In genomic region chr11:64288353-64288750, GRCh38 we compare ENCODE assay signal across 33 cellular contexts. TPM values are rescaled to one million over a fixed set of nuclear protein-coding genes. Genes with fewer than 3 reads are reported as not detected.
"Had no signal": no experiment of that assay in that cellular context is flagged by ENCODE, and none has a peak within 500 bp of the region (broad histone marks: within the 10 kb centered on the region; RNA-seq: fewer than 3 reads in every experiment).

No MANE protein-coding gene starts in this region.

- H3K4me1 ChIP-seq: SJCRH30 had no signal

- H3K27ac Mint-ChIP-seq: activated B cell treated with CpG ODN at 0.5 μM for 24 hours; activated CD4-positive, alpha-beta memory T cell treated with anti-CD3 and anti-CD28 coated beads for 36 hours; activated naive CD4-positive, alpha-beta T cell treated with anti-CD3 and anti-CD28 coated beads for 36 hours; activated naive CD4-positive, alpha-beta T cell treated with anti-CD3 and anti-CD28 coated beads, Interleukin-2, amount 50 U/mL, for 72 hours; activated T-helper 1 cell treated with anti-CD3 and anti-CD28 coated beads, Interleukin-12 subunit alpha, Interleukin-12 subunit beta, Interleukin-2, Interleukin-4 antibody, amounts not matched to agents 30 ng/mL and 10 ng/mL and 1 ng/mL, durations not matched to agents 14 hours and 24 hours and 36 hours; T-helper 2 cell treated with Interferon-gamma antibody and Interleukin-4, amounts not matched to agents 5 μg/mL and 100 μg/mL, for 36 hours had no signal

- DNase-seq: activated B cell treated with CpG ODN at 0.5 μM for 24 hours; activated CD4-positive, alpha-beta memory T cell treated with anti-CD3 and anti-CD28 coated beads for 36 hours; activated CD4-positive, alpha-beta T cell treated with anti-CD3 and anti-CD28 coated beads for 4 hours; activated CD4-positive, alpha-beta T cell treated with anti-CD3 and anti-CD28 coated beads, Interleukin-2, amount 50 U/mL, for 1 hour; activated CD4-positive, CD25-positive, alpha-beta regulatory T cell treated with anti-CD3 and anti-CD28 coated beads, Interleukin-2, amount 50 U/mL, for 72 hours; activated CD8-positive, alpha-beta memory T cell treated with anti-CD3 and anti-CD28 coated beads, Interleukin-2, amount 50 U/mL, for 4 hours; activated gamma-delta T cell treated with Interleukin-2 at 50 U/mL for 16 hours; activated naive CD4-positive, alpha-beta T cell treated with anti-CD3 and anti-CD28 coated beads for 36 hours; activated T-cell treated with anti-CD3 and anti-CD28 coated beads for 4 hours; activated T-cell treated with anti-CD3 and anti-CD28 coated beads, Interleukin-2, amount 50 U/mL, for 4 hours; body of pancreas; cerebellar nuclear complex; NCI-H1048; NCI-H1105 treated with DMSO at 0.1 percent for 48 hours; NCI-H1436 treated with DMSO at 0.1 percent for 48 hours; NCI-H1694 treated with DMSO at 0.1 percent for 48 hours; NCI-H2029; NCI-H510A; NCI-H526; NCI-H748 treated with DMSO at 0.1 percent for 48 hours; OCI-M1; SHP77; SJCRH30 had no signal

- H3K4me3 ChIP-seq: adrenal gland, body of pancreas, breast epithelium, SJCRH30, SK-N-MC had no signal

- H3K9me3 ChIP-seq: adrenal gland, body of pancreas, breast epithelium, SJCRH30 had no signal

- H3K36me3 ChIP-seq: adrenal gland, breast epithelium, SJCRH30 had no signal

- H3K9me3 Mint-ChIP-seq: activated B cell treated with CpG ODN at 0.5 μM for 24 hours; activated CD4-positive, alpha-beta memory T cell treated with anti-CD3 and anti-CD28 coated beads for 36 hours; activated naive CD4-positive, alpha-beta T cell treated with anti-CD3 and anti-CD28 coated beads for 36 hours; activated naive CD4-positive, alpha-beta T cell treated with anti-CD3 and anti-CD28 coated beads, Interleukin-2, amount 50 U/mL, for 72 hours; activated T-cell treated with anti-CD3 and anti-CD28 coated beads, Interleukin-2, amount 50 U/mL, for 4 hours; activated T-helper 1 cell treated with anti-CD3 and anti-CD28 coated beads, Interleukin-12 subunit alpha, Interleukin-12 subunit beta, Interleukin-2, Interleukin-4 antibody, amounts not matched to agents 30 ng/mL and 10 ng/mL and 1 ng/mL, durations not matched to agents 14 hours and 24 hours and 36 hours; T-helper 2 cell treated with Interferon-gamma antibody and Interleukin-4, amounts not matched to agents 5 μg/mL and 100 μg/mL, for 36 hours had no signal

- ATAC-seq: activated naive CD4-positive, alpha-beta T cell treated with anti-CD3 and anti-CD28 coated beads, Interleukin-2, amount 50 U/mL, for 72 hours; activated T-cell treated with anti-CD3 and anti-CD28 coated beads, Interleukin-2, amount 50 U/mL, for 4 hours; body of pancreas had no signal

- H3K4me3 Mint-ChIP-seq: activated CD4-positive, alpha-beta memory T cell treated with anti-CD3 and anti-CD28 coated beads for 36 hours; activated naive CD4-positive, alpha-beta T cell treated with anti-CD3 and anti-CD28 coated beads for 36 hours; T-helper 2 cell treated with Interferon-gamma antibody and Interleukin-4, amounts not matched to agents 5 μg/mL and 100 μg/mL, for 36 hours had no signal

- H3K36me3 Mint-ChIP-seq: activated CD4-positive, alpha-beta memory T cell treated with anti-CD3 and anti-CD28 coated beads for 36 hours had no signal

- H3K27ac ChIP-seq: adrenal gland, body of pancreas, breast epithelium, SJCRH30, SK-N-MC had no signal

RNA-seq across cellular contexts. Expression of gene KCNK4, which starts 2.8 kb away (rescaled TPM):
- total RNA-seq: activated T-cell treated with anti-CD3 and anti-CD28 coated beads, Interleukin-2, amount 50 U/mL, for 4 hours; body of pancreas; cardiac septum; SJCRH30 had no signal

RNA-seq across cellular contexts. Expression of gene CATSPERZ, which starts 11.8 kb away (rescaled TPM):
- total RNA-seq: activated B cell treated with CpG ODN at 0.5 μM for 24 hours; activated CD4-positive, alpha-beta memory T cell treated with anti-CD3 and anti-CD28 coated beads for 36 hours; activated T-cell treated with anti-CD3 and anti-CD28 coated beads, Interleukin-2, amount 50 U/mL, for 4 hours; astrocyte; cardiac septum; M059J; SJCRH30; T-helper 1 cell treated with Interleukin-12 subunit alpha and Interleukin-12 subunit beta and Interleukin-4 antibody, amounts not matched to agents 30 ng/mL and 1 ng/mL, for 36 hours had no signal
